Comparison of ENCODE assay signal across 17 cellular contexts in genomic region chrX:120036704-120037103, GRCh38. TPM values are rescaled to one million over a fixed set of nuclear protein-coding genes. Genes with fewer than 3 reads are reported as not detected.
DNase-seq lines count a peak whose midpoint lies in the region; ATAC-seq, FAIRE-seq and TF ChIP-seq lines count a peak whose summit lies in the region.
"Had no signal": no experiment of that assay in that cellular context is flagged by ENCODE, and none has a peak within 500 bp of the region (broad histone marks: within the 10 kb centered on the region; RNA-seq: fewer than 3 reads in every experiment).

No MANE protein-coding gene starts in this region.

- no peak overlapping the region for H2BK15ac ChIP-seq in H1 (ENCODE audit: low read length)

- H3K79me1 ChIP-seq in H1 (ENCODE audit: low read depth, low read length), result no peaks in the 10 kb centered on the region

- CTCF ChIA-PET in H1 (lab: Charles Lee; ENCODE audit: partially characterized antibody), result interaction anchor here (0.6 kb wide), 1 partner anchor 237 kb away, joined by 3 read pairs; no protein-coding TSS in a partner anchor

- H3K36me3 Mint-ChIP-seq in naive B cell, result no peaks in the 10 kb centered on the region
- H3K36me3 Mint-ChIP-seq: CD8-positive, alpha-beta memory T cell had no signal

- no peaks in the 10 kb centered on the region for H3K23me2 ChIP-seq in H1 (ENCODE audit: low read depth, low read length)

- no peak overlapping the region for H3K23ac ChIP-seq in H1 (ENCODE audit: insufficient read length)

- H3K4me3 Mint-ChIP-seq in naive B cell, result peak overlapping the region in 7 of 8 donors; percentile 71 to 91 (median 83)
- H3K4me3 Mint-ChIP-seq: CD8-positive, alpha-beta memory T cell had no signal

- H3K36me3 ChIP-seq in H7 (replicated peaks; ENCODE audit: control insufficient read depth, insufficient read depth, low read length) (no peaks in the 10 kb centered on the region), NT2/D1 (ENCODE audit: insufficient read depth, insufficient read length, low read length) (no peaks in the 10 kb centered on the region), H1 (ENCODE audit: control insufficient read depth in 2 of 4, insufficient read depth in 4 of 4, low read length in 3 of 4) (no peaks in the 10 kb centered on the region)

- 0 out of 3 replicates have a peak, but pooled peaks of 1 of the 2 experiments have one; percentile 39 for TF ChIP-seq EP300 in H1 (IDR thresholded peaks at IDR 0.05; ENCODE audit: borderline replicate concordance in 1 of 2, low read depth in 2 of 2, low read length in 2 of 2)

- no peak overlapping the region for H3K4me3 ChIP-seq in H7 (ENCODE audit: insufficient read depth, low read depth, low read length)
- H3K4me3 ChIP-seq in NT2/D1 (ENCODE audit: insufficient read length, low read depth), result no peak overlapping the region
- H3K4me3 ChIP-seq in H1 (ENCODE audit: extremely low read depth in 1 of 4, insufficient read depth in 2 of 4, low read depth in 3 of 4, low read length in 4 of 4), result peak overlapping the region in 1 of 4 experiments; percentile 45; a peak in 1 of 8 replicates

- peak overlapping the region; percentile 56; a peak in 3 of 4 replicates for H3K4me2 ChIP-seq in H1 (ENCODE audit: insufficient read depth in 1 of 2, low read depth in 2 of 2, low read length in 2 of 2)
- H3K4me2 ChIP-seq: SK-N-SH had no signal

- H3K27me3 Mint-ChIP-seq in naive B cell, result no peaks in the 10 kb centered on the region

- H2BK20ac ChIP-seq in H1 (ENCODE audit: low read length), result no peak overlapping the region

- TF ChIP-seq RAD21 in H1 (IDR thresholded peaks at IDR 0.05 in 1 of 2, conservative IDR thresholded peaks at IDR 0.05 in 1 of 2; ENCODE audit: low read depth in 2 of 2, low read length in 2 of 2), result no peak

- peak; percentile 24 for FAIRE-seq in H1 (lab: Jason Lieb, UNC)

- H3K56ac ChIP-seq in H1 (replicated peaks; ENCODE audit: insufficient read length, low read depth, low read length), result no peak overlapping the region

- H4K91ac ChIP-seq in H1 (replicated peaks; ENCODE audit: insufficient read length, low read length), result no peak overlapping the region

- H3K4me1 Mint-ChIP-seq in naive B cell, result peaks cover 19 to 47% (median 34%) of the 10 kb centered on the region in 3 donors
- H3K4me1 Mint-ChIP-seq: CD8-positive, alpha-beta memory T cell had no signal

- H3K79me2 ChIP-seq in H1 (ENCODE audit: control insufficient read depth in 1 of 2, insufficient read depth in 2 of 2, low read length in 2 of 2), result no peaks in the 10 kb centered on the region

- H3K27me3 ChIP-seq in H7 (ENCODE audit: control insufficient read depth, insufficient read depth, low read length), result no peaks in the 10 kb centered on the region
- no peaks in the 10 kb centered on the region for H3K27me3 ChIP-seq in NT2/D1 (ENCODE audit: insufficient read depth, insufficient read length)
- H3K27me3 ChIP-seq in H1 (replicated peaks in 1 of 4; ENCODE audit: control insufficient read depth in 3 of 4, extremely low read depth in 1 of 4, insufficient read depth in 3 of 4, low read length in 3 of 4), result no peaks in the 10 kb centered on the region
- no peaks in the 10 kb centered on the region for H3K27me3 ChIP-seq in foreskin keratinocyte

- H3K9me3 ChIP-seq in NT2/D1 (ENCODE audit: insufficient read depth, low read length) (no peaks in the 10 kb centered on the region; the same call in 1 of the 2 replicates), H1 (ENCODE audit: insufficient read depth in 2 of 2, low read depth in 1 of 2, low read length in 1 of 2) (no peaks in the 10 kb centered on the region)
- H3K9me3 ChIP-seq: SK-N-SH had no signal

- H3K9ac ChIP-seq in NT2/D1 (ENCODE audit: insufficient read length, low read depth) (no peak overlapping the region), H1 (replicated peaks in 1 of 4; ENCODE audit: extremely low read depth in 1 of 4, low read depth in 3 of 4, low read length in 3 of 4) (no peak overlapping the region)
- H3K9ac ChIP-seq: SK-N-SH had no signal

- WGBS in H1 (ENCODE audit: extremely low coverage in 1 of 2, insufficient coverage in 1 of 2, insufficient read length in 1 of 2, insufficient replicate concordance in 2 of 2, low coverage in 1 of 2, low lambda C conversion rate in 2 of 2, missing lambda C conversion rate in 1 of 2), 2 experiments, result 0% methylated on average over 1 of the region's 1 CpG; no CpG with 5 or more reads in 1 of the 2 experiments

- no peak overlapping the region for H2AFZ ChIP-seq in H1 (ENCODE audit: low read length)

- DNase-seq in H7 (peak; percentile 16), NT2/D1 (ENCODE audit: low read depth, low spot score) (peak; percentile 75), H1 (ENCODE audit: low read depth in 1 of 2, low spot score in 2 of 2) (no peak), naive B cell (no peak), foreskin keratinocyte (no peak)
- DNase-seq in activated CD4-positive, alpha-beta T cell treated with anti-CD3 and anti-CD28 coated beads, Interleukin-2, amount 50 U/mL, for 4 hours, result no peak
- no peak for DNase-seq in stimulated activated CD4-positive, alpha-beta T cell treated with anti-CD3 and anti-CD28 coated beads, Interleukin-15, amount 100 ng/mL, for 24 hours
- DNase-seq: CD8-positive, alpha-beta memory T cell; HCEC 1CT; NCI-H1048; NCI-H2227 treated with DMSO at 0.1 percent for 48 hours; NCI-H524 treated with DMSO at 0.1 percent for 48 hours; Right ventricle myocardium superior; SK-N-SH had no signal

- POLR2A ChIA-PET in H1 (lab: Charles Lee; ENCODE audit: partially characterized antibody), result no interaction called here

- no peak overlapping the region for H2BK12ac ChIP-seq in H1 (ENCODE audit: low read depth, low read length)

- H3K4ac ChIP-seq in H1 (replicated peaks; ENCODE audit: insufficient read length, low read depth, low read length), result no peak overlapping the region

- no peak overlapping the region for H4K8ac ChIP-seq in H1 (ENCODE audit: extremely low read depth, insufficient read depth, low read length)

- TF ChIP-seq CTCF in H1 (IDR thresholded peaks at IDR 0.05; ENCODE audit: control extremely low read depth in 1 of 3, insufficient read depth in 1 of 3, low read depth in 1 of 3, low read length in 3 of 3) (no peak), foreskin keratinocyte (conservative IDR thresholded peaks at IDR 0.05) (no peak)

- ATAC-seq in naive B cell (ENCODE audit: low read depth in 2 of 2) (no peak), GM19395 (IDR thresholded peaks at IDR 0.05; ENCODE audit: unreplicated experiment) (no peak), foreskin keratinocyte (no peak)

- H3K9me3 Mint-ChIP-seq in naive B cell, result no peaks in the 10 kb centered on the region
- H3K9me3 Mint-ChIP-seq: CD8-positive, alpha-beta memory T cell had no signal

- TF ChIP-seq POLR2A in H1 (IDR thresholded peaks at IDR 0.05; ENCODE audit: control extremely low read depth in 1 of 2, low read depth in 2 of 2, low read length in 2 of 2), result no peak

- H2BK120ac ChIP-seq in H1 (replicated peaks; ENCODE audit: low read depth, low read length), result no peak overlapping the region

- no peak overlapping the region for H2BK5ac ChIP-seq in H1 (ENCODE audit: low read depth, low read length)

- H4K20me1 ChIP-seq in H1 (replicated peaks in 1 of 2; ENCODE audit: control insufficient read depth in 1 of 2, insufficient read depth in 2 of 2, low read length in 2 of 2), result no peaks in the 10 kb centered on the region

- H3K27ac ChIP-seq in H1 (ENCODE audit: low read depth, low read length), result peak overlapping the region; percentile 56
- H3K27ac ChIP-seq in foreskin keratinocyte, result no peak overlapping the region

- no peak overlapping the region for H3K14ac ChIP-seq in H1 (ENCODE audit: insufficient read length)

- no peak overlapping the region for H4K5ac ChIP-seq in H1 (ENCODE audit: insufficient read length, low read depth, low read length)

- peak overlapping the region in 2 of 6 donors; percentile 54 to 98 for H3K27ac Mint-ChIP-seq in naive B cell
- H3K27ac Mint-ChIP-seq: CD8-positive, alpha-beta memory T cell had no signal

- H3K18ac ChIP-seq in H1 (ENCODE audit: extremely low read depth, low read length), result no peak overlapping the region

- H3K4me1 ChIP-seq in NT2/D1 (ENCODE audit: insufficient read depth, insufficient read length) (peaks cover 2% of the 10 kb centered on the region), H1 (replicated peaks in 1 of 4; ENCODE audit: control insufficient read depth in 3 of 4, insufficient read depth in 4 of 4, low read length in 3 of 4) (peaks cover 0 to 3% (median 0%) of the 10 kb centered on the region in 4 experiments; a peak in 2 of 7 replicates), foreskin keratinocyte (no peaks in the 10 kb centered on the region)

- H2AK5ac ChIP-seq in H1 (ENCODE audit: low read depth, low read length), result no peak overlapping the region

TF ChIP-seq in H1, 55 proteins besides CTCF, POLR2A, EP300 and RAD21 (continues in another document):
- TF ChIP-seq SIRT6 (IDR thresholded peaks at IDR 0.05; ENCODE audit: low read length), result no peak
- no peak for TF ChIP-seq ATF3 (IDR thresholded peaks at IDR 0.05; ENCODE audit: insufficient read depth, low read depth, low read length)
- no peak for TF ChIP-seq JUN (IDR thresholded peaks at IDR 0.05; ENCODE audit: low read depth, low read length)
- peak; percentile 65 for TF ChIP-seq NANOG (IDR thresholded peaks at IDR 0.05; ENCODE audit: insufficient read depth, low read depth, low read length, poor library complexity, severe bottlenecking)
- no peak for TF ChIP-seq USF2 (IDR thresholded peaks at IDR 0.05; ENCODE audit: low read length)

RNA-seq across cellular contexts. Expression of gene RHOXF2B, which starts 40.8 kb away (rescaled TPM):
- not detected in 2 replicates for total RNA-seq in H7 (2014; rRNA removed; shearing (Covaris generic))
- total RNA-seq in H1 (2021; fragmentation: NEBNext Ultra II Directional; extraction: Animal tissue kit (Norgen Biotek cat#: 25700)), result not detected in 2 replicates
- not detected in 2 replicates for polyA plus RNA-seq in H1 (2011; rRNA removed)
- polyA plus RNA-seq in H1 (2011; cell fraction: cytosol; rRNA removed), result not detected
- not detected for polyA plus RNA-seq in H1 (2011; cell fraction: nucleus; rRNA removed)
- not detected in 4 replicates for polyA plus RNA-seq in H1 (2012, experiment 1 of 2)
- polyA plus RNA-seq in H1 (2012, experiment 2 of 2), result not detected
- not detected for polyA plus RNA-seq in H1 (2013, experiment 1 of 2)
- polyA plus RNA-seq in H1 (2013, experiment 2 of 2), result not detected
- not detected in 2 replicates for polyA minus RNA-seq in H1 (2011; rRNA and poly(A)+ RNA removed)
- polyA minus RNA-seq in H1 (2011; cell fraction: cytosol; rRNA and poly(A)+ RNA removed), result 0.37 TPM
- not detected for polyA minus RNA-seq in H1 (2011; cell fraction: nucleus; rRNA and poly(A)+ RNA removed)
- polyA plus RNA-seq in naive B cell (ENCODE audit: low read depth in 6 of 6), result under 1 TPM in 1 of 6 donors, not detected in 5; 0.10 TPM
- total RNA-seq in foreskin keratinocyte, result not detected in 2 replicates
- polyA plus RNA-seq in foreskin keratinocyte, result not detected in 2 replicates
- total RNA-seq: CD8-positive, alpha-beta memory T cell; Daoy; Right ventricle myocardium superior had no signal
- polyA plus RNA-seq: BJ; CD8-positive, alpha-beta memory T cell; SK-N-SH had no signal

Comparison
In these comparisons a context has a peak if more than half of its experiments do, and no peak if none do; other contexts are left out.
1. DNase-seq: peak in H7 (single experiment) and NT2/D1 (single experiment); none in H1 (0 of 2), naive B cell (single experiment), foreskin keratinocyte (0 of 2), activated CD4-positive, alpha-beta T cell treated with anti-CD3 and anti-CD28 coated beads, Interleukin-2, amount 50 U/mL, for 4 hours (0 of 2) and stimulated activated CD4-positive, alpha-beta T cell treated with anti-CD3 and anti-CD28 coated beads, Interleukin-15, amount 100 ng/mL, for 24 hours (single experiment).